In genomic region chr21:45152265-45152746, GRCh38 we compare ENCODE assay signal across 8 cellular contexts.
DNase-seq lines count a peak whose midpoint lies in the region; TF ChIP-seq lines count a peak whose summit lies in the region.

No MANE protein-coding gene starts in this region.

- 47 to 55% (median 52%) methylated on average over 21 to 24 of the region's 24 CpGs for WGBS in stomach, 5 donors

- H3K4me3 ChIP-seq in Jurkat, Clone E6-1 (ENCODE audit: low read length) = peak overlapping the region; percentile 49
- no peak overlapping the region for H3K4me3 ChIP-seq in stomach

- H3K27ac Mint-ChIP-seq in nephron progenitor cell = no peak overlapping the region

- TF ChIP-seq CTCF in nephron progenitor cell (IDR thresholded peaks at IDR 0.05) (peak; percentile 19), stomach (IDR thresholded peaks at IDR 0.05) (no peak)

- H3K4me1 ChIP-seq in stomach = peaks cover 0 to 47% (median 26%) of the 10 kb centered on the region in 4 donors

- peaks cover 0 to 13% (median 8%) of the 10 kb centered on the region in 4 donors for H3K36me3 ChIP-seq in stomach

- no peaks in the 10 kb centered on the region for H3K36me3 Mint-ChIP-seq in nephron progenitor cell (ENCODE audit: low read depth)

- peaks cover 62% of the 10 kb centered on the region for H3K4me1 Mint-ChIP-seq in nephron progenitor cell

- no peaks in the 10 kb centered on the region for H3K9me3 ChIP-seq in stomach

- intact Hi-C loops in stomach (cut with DNase I; ENCODE audit: low total_unique reads) = no loop called here

- peaks cover 6% of the 10 kb centered on the region for H3K27me3 Mint-ChIP-seq in nephron progenitor cell (ENCODE audit: low read depth, poor library complexity)

- DNase-seq in Jurkat, Clone E6-1 (ENCODE audit: low read depth, low spot score) = peak; percentile 92
- DNase-seq in activated CD4-positive, alpha-beta T cell treated with anti-CD3 and anti-CD28 coated beads for 24 hours (ENCODE audit: low read depth in 2 of 2) = peak; percentile 38
- peak; percentile 77 for DNase-seq in ecto neural progenitor cell (ENCODE audit: low spot score)
- peak; percentile 67 for DNase-seq in nephron progenitor cell
- DNase-seq in stomach = peak; percentile 31
- no peak for DNase-seq in NCI-H1694 (lab: John Stamatoyannopoulos, UW)
- no peak for DNase-seq in NCI-H2196 (lab: John Stamatoyannopoulos, UW; ENCODE audit: unreplicated experiment)
- no peak for DNase-seq in epidermal melanocyte (ENCODE audit: insufficient read length, low spot score)

- peak overlapping the region in 1 of 5 donors; percentile 42 for H3K27ac ChIP-seq in stomach

- TF ChIP-seq EP300 in stomach (IDR thresholded peaks at IDR 0.05) = no peak

- H3K4me3 Mint-ChIP-seq in nephron progenitor cell = no peak overlapping the region

- H3K27me3 ChIP-seq in stomach = no peaks in the 10 kb centered on the region

- no peak for TF ChIP-seq POLR2A in stomach (IDR thresholded peaks at IDR 0.05)

- H3K9me3 Mint-ChIP-seq in nephron progenitor cell = no peaks in the 10 kb centered on the region

Comparison
In these comparisons a context has a peak if more than half of its experiments do, and no peak if none do; other contexts are left out.
1. DNase-seq: peak in Jurkat, Clone E6-1 (single experiment), activated CD4-positive, alpha-beta T cell treated with anti-CD3 and anti-CD28 coated beads for 24 hours (2 of 2), ecto neural progenitor cell (single experiment), nephron progenitor cell (single experiment) and stomach (single experiment); none in NCI-H1694 (single experiment), NCI-H2196 (single experiment) and epidermal melanocyte (single experiment).